ENCODE assay signal across 9 cellular contexts in the genomic region with DNA sequence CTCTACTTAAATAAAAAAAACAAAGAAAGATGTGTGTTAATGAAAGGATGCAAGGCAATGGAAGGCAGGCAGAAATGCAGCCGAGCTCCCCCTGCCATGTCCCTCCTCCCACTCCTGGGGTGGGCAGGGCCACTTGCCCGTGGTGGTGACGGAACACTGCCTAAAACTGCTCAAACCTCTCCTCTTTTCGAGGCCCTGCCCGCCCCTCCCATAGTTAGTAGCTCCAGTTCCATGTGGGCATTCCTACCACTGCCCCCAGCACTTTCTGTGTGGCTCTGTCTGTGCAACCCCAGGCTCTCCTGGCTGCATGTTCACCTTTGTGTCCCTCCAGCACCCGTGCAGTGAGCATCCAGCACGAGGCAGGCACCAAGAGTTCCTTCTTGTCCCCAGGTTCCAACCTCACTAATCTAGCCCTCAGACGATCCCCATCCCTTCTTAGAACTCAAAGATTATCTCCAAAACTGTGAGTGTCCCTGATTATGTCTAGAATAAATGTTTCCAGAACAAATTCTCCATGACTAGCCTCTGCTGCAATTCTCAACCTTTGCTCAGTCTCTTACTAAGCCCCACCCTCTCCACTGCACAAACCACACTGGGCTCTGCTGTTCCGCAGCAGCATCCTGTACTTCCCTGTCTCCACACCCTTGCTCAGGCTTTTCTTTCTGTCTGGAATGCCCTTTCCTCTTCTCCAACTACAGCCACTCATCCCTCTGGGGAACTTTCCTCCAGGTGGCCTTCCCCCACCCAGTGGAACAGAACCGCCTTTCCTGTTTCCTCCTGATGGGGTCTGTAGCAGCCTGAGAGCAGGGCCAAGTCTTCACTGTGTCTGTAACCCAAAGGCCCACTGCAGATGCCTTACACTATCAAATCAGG. TPM values are rescaled to one million over a fixed set of nuclear protein-coding genes. Genes with fewer than 3 reads are reported as not detected.
DNase-seq lines count a peak whose midpoint lies in the region; ATAC-seq and TF ChIP-seq lines count a peak whose summit lies in the region.
"Had no signal": no experiment of that assay in that cellular context is flagged by ENCODE, and none has a peak within 500 bp of the region (broad histone marks: within the 10 kb centered on the region; RNA-seq: fewer than 3 reads in every experiment).

No MANE protein-coding gene starts in this region.

- no peaks in the 10 kb centered on the region for H3K9me3 ChIP-seq in right cardiac atrium (ENCODE audit: control insufficient read depth, low read length)
- H3K9me3 ChIP-seq in spleen = no peaks in the 10 kb centered on the region

- H3K36me3 Mint-ChIP-seq in HFFc6 (ENCODE audit: low read depth) = 0 out of 2 replicates have a peak, but pooled peaks cover 13% of the 10 kb centered on the region
- peaks cover 2% of the 10 kb centered on the region for H3K36me3 Mint-ChIP-seq in activated CD8-positive, alpha-beta T cell treated with anti-CD3 and anti-CD28 coated beads, Interleukin-2, amount 10 ng/mL, durations not matched to agents 7 days and 5 days (ENCODE audit: low read depth)

- peaks cover 52% of the 10 kb centered on the region for H3K4me1 Mint-ChIP-seq in HFFc6 (ENCODE audit: low read depth)
- peaks cover 27% of the 10 kb centered on the region for H3K4me1 Mint-ChIP-seq in activated CD8-positive, alpha-beta T cell treated with anti-CD3 and anti-CD28 coated beads, Interleukin-2, amount 10 ng/mL, durations not matched to agents 7 days and 5 days (ENCODE audit: low read depth)

- H3K27me3 Mint-ChIP-seq in HFFc6 (ENCODE audit: insufficient read depth) = no peaks in the 10 kb centered on the region
- H3K27me3 Mint-ChIP-seq in activated CD8-positive, alpha-beta T cell treated with anti-CD3 and anti-CD28 coated beads, Interleukin-2, amount 10 ng/mL, durations not matched to agents 7 days and 5 days (ENCODE audit: low read depth) = no peaks in the 10 kb centered on the region

- peaks cover 0 to 27% (median 0%) of the 10 kb centered on the region in 6 donors for H3K36me3 ChIP-seq in spleen

- CTCF ChIA-PET in activated CD8-positive, alpha-beta T cell treated with anti-CD3 and anti-CD28 coated beads, Interleukin-2, amount 10 ng/mL, durations not matched to agents 7 days and 5 days (lab: Charles Lee) = no interaction called here

- 54% methylated on average over 10 of the region's 10 CpGs for WGBS in right cardiac atrium
- 57 to 72% (median 59%) methylated on average over 10 of the region's 10 CpGs for WGBS in spleen, 5 donors

- peaks cover 29% of the 10 kb centered on the region for H3K4me1 ChIP-seq in right cardiac atrium (ENCODE audit: control insufficient read depth, insufficient read depth, low read length)
- peaks cover 18 to 84% (median 76%) of the 10 kb centered on the region in 6 donors for H3K4me1 ChIP-seq in spleen

- intact Hi-C loops in right cardiac atrium (cut with DNase I) = no loop called here
- intact Hi-C loops in spleen (cut with DNase I; ENCODE audit: low total_unique reads) = no loop called here

- H3K27ac ChIP-seq in right cardiac atrium (ENCODE audit: low read length) (peak overlapping the region; percentile 84), spleen (peak overlapping the region in 7 of 8 donors; percentile 9 to 79 (median 74))

- H3K27me3 ChIP-seq in right cardiac atrium (ENCODE audit: control insufficient read depth, insufficient read depth) (no peaks in the 10 kb centered on the region), spleen (replicated peaks in 1 of 7) (no peaks in the 10 kb centered on the region)

- TF ChIP-seq CTCF in HFFc6 (IDR thresholded peaks at IDR 0.05) (no peak), spleen (IDR thresholded peaks at IDR 0.05 in 8 of 11, conservative IDR thresholded peaks at IDR 0.05 in 3 of 11) (no peak)

- POLR2A ChIA-PET in activated CD8-positive, alpha-beta T cell treated with anti-CD3 and anti-CD28 coated beads, Interleukin-2, amount 10 ng/mL, durations not matched to agents 7 days and 5 days (lab: Charles Lee) = interaction anchor here (0.7 kb wide), 1 partner anchor 878 kb away, joined by 3 read pairs; no protein-coding TSS in a partner anchor

- TF ChIP-seq POLR2A in spleen (IDR thresholded peaks at IDR 0.05) (no peak), GM18505 (IDR thresholded peaks at IDR 0.05; ENCODE audit: borderline replicate concordance, extremely low read depth, insufficient read depth, insufficient read length) (no peak)

- DNase-seq in HFFc6 = no peak
- peak; percentile 27 for DNase-seq in activated CD8-positive, alpha-beta T cell treated with anti-CD3 and anti-CD28 coated beads, Interleukin-2, amount 10 ng/mL, durations not matched to agents 7 days and 5 days
- DNase-seq in right cardiac atrium = no peak
- DNase-seq in spleen = no peak
- no peak for DNase-seq in NCI-H2029 (lab: John Stamatoyannopoulos, UW)
- no peak for DNase-seq in stimulated activated CD4-positive, alpha-beta T cell treated with anti-CD3 and anti-CD28 coated beads, Interleukin-12 subunit alpha, Interleukin-12 subunit beta, amount 100 ng/mL, for 4 hours
- DNase-seq: MM.1S had no signal

- peak; percentile 76 for ATAC-seq in activated CD8-positive, alpha-beta T cell treated with anti-CD3 and anti-CD28 coated beads, Interleukin-2, amount 10 ng/mL, durations not matched to agents 7 days and 5 days
- ATAC-seq in right cardiac atrium (peak; percentile 34 to 73), GM18505 (IDR thresholded peaks at IDR 0.05; ENCODE audit: unreplicated experiment) (no peak), GM18909 (IDR thresholded peaks at IDR 0.05; ENCODE audit: poor library complexity, unreplicated experiment) (no peak)

- no peak overlapping the region for H3K4me3 ChIP-seq in right cardiac atrium (ENCODE audit: low read length)
- no peak overlapping the region for H3K4me3 ChIP-seq in spleen

- peak overlapping the region; percentile 30 for H3K27ac Mint-ChIP-seq in HFFc6
- peak overlapping the region; percentile 33 for H3K27ac Mint-ChIP-seq in activated CD8-positive, alpha-beta T cell treated with anti-CD3 and anti-CD28 coated beads, Interleukin-2, amount 10 ng/mL, durations not matched to agents 7 days and 5 days

- H3K9me3 Mint-ChIP-seq in HFFc6 = no peaks in the 10 kb centered on the region
- H3K9me3 Mint-ChIP-seq in activated CD8-positive, alpha-beta T cell treated with anti-CD3 and anti-CD28 coated beads, Interleukin-2, amount 10 ng/mL, durations not matched to agents 7 days and 5 days (ENCODE audit: insufficient read depth) = no peaks in the 10 kb centered on the region

- no peak overlapping the region for H3K4me3 Mint-ChIP-seq in HFFc6
- no peak overlapping the region for H3K4me3 Mint-ChIP-seq in activated CD8-positive, alpha-beta T cell treated with anti-CD3 and anti-CD28 coated beads, Interleukin-2, amount 10 ng/mL, durations not matched to agents 7 days and 5 days

RNA-seq across cellular contexts. Expression of a gene that starts 32.6 kb away (rescaled TPM):
- under 1 TPM; 0.16 to 0.34 (median 0.24) TPM for total RNA-seq in HFFc6 (2021; fragmentation: NEBNext Ultra II Directional; extraction: Animal tissue kit (Norgen Biotek cat#: 25700))
- total RNA-seq in activated CD8-positive, alpha-beta T cell treated with anti-CD3 and anti-CD28 coated beads, Interleukin-2, amount 10 ng/mL, durations not matched to agents 7 days and 5 days = under 1 TPM; 0.16 to 0.21 TPM
- total RNA-seq in right cardiac atrium = 1 to 10 TPM; 1.7 to 4.3 (median 3.8) TPM
- 2.3 TPM for polyA plus RNA-seq in right cardiac atrium
- 1 to 10 TPM in 2 of 7 donors, under 1 TPM in 5; 0.19 to 1.2 (median 0.67) TPM for total RNA-seq in spleen
- 1 to 10 TPM in 2 of 3 donors, under 1 TPM in 1; 0.41 to 2.0 (median 1.6) TPM for polyA plus RNA-seq in spleen

RNA-seq across cellular contexts. Expression of a gene that starts 45.9 kb away (rescaled TPM):
- 10 to 100 TPM; 14.1 to 21.8 (median 18.1) TPM for total RNA-seq in HFFc6 (2021; fragmentation: NEBNext Ultra II Directional; extraction: Animal tissue kit (Norgen Biotek cat#: 25700))
- 1 to 10 TPM; 6.9 to 8.0 TPM for total RNA-seq in activated CD8-positive, alpha-beta T cell treated with anti-CD3 and anti-CD28 coated beads, Interleukin-2, amount 10 ng/mL, durations not matched to agents 7 days and 5 days
- 10 to 100 TPM; 31.7 to 37.4 (median 35.3) TPM for total RNA-seq in right cardiac atrium
- 26.3 TPM for polyA plus RNA-seq in right cardiac atrium
- total RNA-seq in spleen = 10 to 100 TPM; 20.4 to 33.2 (median 22.1) TPM
- polyA plus RNA-seq in spleen = 1 to 10 TPM; 5.5 to 9.7 (median 7.7) TPM

Comparison
In these comparisons a context has a peak if more than half of its experiments do, and no peak if none do; other contexts are left out.
1. ATAC-seq: peak in activated CD8-positive, alpha-beta T cell treated with anti-CD3 and anti-CD28 coated beads, Interleukin-2, amount 10 ng/mL, durations not matched to agents 7 days and 5 days (single experiment) and right cardiac atrium (2 of 2); none in GM18505 (single experiment) and GM18909 (single experiment).